In genomic region chr2:106158131-106158530, GRCh38 we compare ENCODE assay signal across 19 cellular contexts. TPM values are rescaled to one million over a fixed set of nuclear protein-coding genes. Genes with fewer than 3 reads are reported as not detected.
DNase-seq lines count a peak whose midpoint lies in the region; ATAC-seq and TF ChIP-seq lines count a peak whose summit lies in the region.
"Had no signal": no experiment of that assay in that cellular context is flagged by ENCODE, and none has a peak within 500 bp of the region (broad histone marks: within the 10 kb centered on the region; RNA-seq: fewer than 3 reads in every experiment).

No MANE protein-coding gene starts in this region.

- H3K9me3 Mint-ChIP-seq in activated CD4-positive, alpha-beta T cell treated with anti-CD3 and anti-CD28 coated beads, Interleukin-2, amount 10 ng/mL, durations not matched to agents 7 days and 5 days = peaks cover 26% of the 10 kb centered on the region
- H3K9me3 Mint-ChIP-seq in activated T-helper 17 cell treated with anti-CD3 and anti-CD28 coated beads, Interleukin-2, amount 50 U/mL, for 72 hours = peaks cover 9% of the 10 kb centered on the region
- H3K9me3 Mint-ChIP-seq in naive thymus-derived CD8-positive, alpha-beta T cell = peaks cover 2 to 23% (median 12%) of the 10 kb centered on the region in 9 donors

- CTCF ChIA-PET in activated CD4-positive, alpha-beta T cell treated with anti-CD3 and anti-CD28 coated beads, Interleukin-2, amount 10 ng/mL, durations not matched to agents 7 days and 5 days (lab: Charles Lee) = interaction anchor here (1.4 to 5.4 kb wide), 3 partner anchors 10 to 24 kb away, joined by 5 to 21 read pairs (median 8); no protein-coding TSS in a partner anchor

- peaks cover 77% of the 10 kb centered on the region for H3K4me1 Mint-ChIP-seq in activated CD4-positive, alpha-beta T cell treated with anti-CD3 and anti-CD28 coated beads, Interleukin-2, amount 10 ng/mL, durations not matched to agents 7 days and 5 days
- peaks cover 54% of the 10 kb centered on the region for H3K4me1 Mint-ChIP-seq in activated T-helper 17 cell treated with anti-CD3 and anti-CD28 coated beads, Interleukin-2, amount 50 U/mL, for 72 hours
- H3K4me1 Mint-ChIP-seq in naive thymus-derived CD8-positive, alpha-beta T cell = peaks cover 44 to 90% (median 81%) of the 10 kb centered on the region in 4 donors

- peak overlapping the region; percentile 86 for H3K4me3 Mint-ChIP-seq in activated CD4-positive, alpha-beta T cell treated with anti-CD3 and anti-CD28 coated beads, Interleukin-2, amount 10 ng/mL, durations not matched to agents 7 days and 5 days
- H3K4me3 Mint-ChIP-seq in activated T-helper 17 cell treated with anti-CD3 and anti-CD28 coated beads, Interleukin-2, amount 50 U/mL, for 72 hours = peak overlapping the region; percentile 85
- H3K4me3 Mint-ChIP-seq in naive thymus-derived CD8-positive, alpha-beta T cell = peak overlapping the region; percentile 89 to 99 (median 96)
- H3K4me3 Mint-ChIP-seq: mesothelial cell of epicardium had no signal

- peak overlapping the region; percentile 97 for H3K27ac Mint-ChIP-seq in activated CD4-positive, alpha-beta T cell treated with anti-CD3 and anti-CD28 coated beads, Interleukin-2, amount 10 ng/mL, durations not matched to agents 7 days and 5 days
- peak overlapping the region; percentile 83 for H3K27ac Mint-ChIP-seq in activated T-helper 17 cell treated with anti-CD3 and anti-CD28 coated beads, Interleukin-2, amount 50 U/mL, for 72 hours
- H3K27ac Mint-ChIP-seq in naive thymus-derived CD8-positive, alpha-beta T cell = peak overlapping the region; percentile 93 to 100 (median 98)
- H3K27ac Mint-ChIP-seq: mesothelial cell of epicardium had no signal

- intact Hi-C loops in left ventricle myocardium superior (cut with micrococcal nuclease) = no loop called here

- POLR2A ChIA-PET in activated CD4-positive, alpha-beta T cell treated with anti-CD3 and anti-CD28 coated beads, Interleukin-2, amount 10 ng/mL, durations not matched to agents 7 days and 5 days (lab: Charles Lee) = interaction anchor here (0.7 kb wide), 1 partner anchor 17 kb away, joined by 3 read pairs; no protein-coding TSS in a partner anchor
- POLR2A ChIA-PET in naive thymus-derived CD8-positive, alpha-beta T cell (lab: Charles Lee) = interaction anchor here (0.9 to 5.4 kb wide), 9 partner anchors 8 to 368 kb away, joined by 3 to 71 read pairs (median 3); partner anchors contain the start of gene UXS1

- TF ChIP-seq POLR2A in erythroblast (IDR thresholded peaks at IDR 0.05; ENCODE audit: low read length) = no peak

- no peaks in the 10 kb centered on the region for H3K27me3 Mint-ChIP-seq in activated CD4-positive, alpha-beta T cell treated with anti-CD3 and anti-CD28 coated beads, Interleukin-2, amount 10 ng/mL, durations not matched to agents 7 days and 5 days
- no peaks in the 10 kb centered on the region for H3K27me3 Mint-ChIP-seq in activated T-helper 17 cell treated with anti-CD3 and anti-CD28 coated beads, Interleukin-2, amount 50 U/mL, for 72 hours
- peaks cover 0 to 2% (median 0%) of the 10 kb centered on the region in 5 donors for H3K27me3 Mint-ChIP-seq in naive thymus-derived CD8-positive, alpha-beta T cell

- no peak for DNase-seq in activated CD4-positive, alpha-beta T cell treated with anti-CD3 and anti-CD28 coated beads, Interleukin-2, amount 10 ng/mL, durations not matched to agents 7 days and 5 days
- no peak for DNase-seq in activated CD4-positive, alpha-beta T cell treated with anti-CD3 and anti-CD28 coated beads, Interleukin-2, amount 50 U/mL, for 48 hours
- DNase-seq in DMS79 (lab: John Stamatoyannopoulos, UW) (peak; percentile 32), left ventricle myocardium superior (no peak), erythroblast (lab: John Stamatoyannopoulos, UW) (no peak)
- no peak for DNase-seq in naive thymus-derived CD8-positive, alpha-beta T cell
- DNase-seq: amniotic stem cell, C1 segment of cervical spinal cord, dermis blood vessel endothelial cell, DMS153, foreskin keratinocyte, H7, NCI-H1417, NCI-H526 treated with DMSO at 0.1 percent for 48 hours had no signal

- ATAC-seq in activated T-helper 17 cell treated with anti-CD3 and anti-CD28 coated beads, Interleukin-2, amount 50 U/mL, for 72 hours (replicated peaks) = no peak
- ATAC-seq in naive thymus-derived CD8-positive, alpha-beta T cell = no peak
- ATAC-seq in SK-N-SH treated with all-trans-retinoic acid at 6 μM for 48 hours (no peak), left ventricle myocardium superior (no peak)
- ATAC-seq: A549, Right ventricle myocardium inferior had no signal

- peaks cover 80% of the 10 kb centered on the region for H3K36me3 Mint-ChIP-seq in activated CD4-positive, alpha-beta T cell treated with anti-CD3 and anti-CD28 coated beads, Interleukin-2, amount 10 ng/mL, durations not matched to agents 7 days and 5 days (ENCODE audit: low read depth)
- peaks cover 96% of the 10 kb centered on the region for H3K36me3 Mint-ChIP-seq in activated T-helper 17 cell treated with anti-CD3 and anti-CD28 coated beads, Interleukin-2, amount 50 U/mL, for 72 hours (ENCODE audit: low read depth)
- peaks cover 3 to 46% (median 45%) of the 10 kb centered on the region in 3 donors for H3K36me3 Mint-ChIP-seq in naive thymus-derived CD8-positive, alpha-beta T cell

TF ChIP-seq in SK-N-SH treated with all-trans-retinoic acid at 6 μM for 48 hours, 23 proteins besides CTCF, POLR2A, EP300 and RAD21 (continues in another document):
- TF ChIP-seq ARNTL (CRISPR knock-in tag; IDR thresholded peaks at IDR 0.05; ENCODE audit: borderline replicate concordance, low read depth) = no peak
- no peak for TF ChIP-seq BACH2 (CRISPR knock-in tag; IDR thresholded peaks at IDR 0.05; ENCODE audit: borderline replicate concordance)
- TF ChIP-seq OSR1 (CRISPR knock-in tag; IDR thresholded peaks at IDR 0.05) = no peak
- TF ChIP-seq CSDC2 (CRISPR knock-in tag; IDR thresholded peaks at IDR 0.05) = no peak
- no peak for TF ChIP-seq CSRNP3 (CRISPR knock-in tag; IDR thresholded peaks at IDR 0.05)
- TF ChIP-seq TCF4 (CRISPR knock-in tag; IDR thresholded peaks at IDR 0.05; ENCODE audit: borderline replicate concordance) = no peak
- TF ChIP-seq ZNF70 (CRISPR knock-in tag; IDR thresholded peaks at IDR 0.05) = no peak
- no peak for TF ChIP-seq PPARA (CRISPR knock-in tag; IDR thresholded peaks at IDR 0.05; ENCODE audit: borderline replicate concordance)
- TF ChIP-seq ZC3H10 (CRISPR knock-in tag; IDR thresholded peaks at IDR 0.05) = no peak
- no peak for TF ChIP-seq ZNF565 (CRISPR knock-in tag; conservative IDR thresholded peaks at IDR 0.05; ENCODE audit: low read depth)
- TF ChIP-seq CREB5 (CRISPR knock-in tag; IDR thresholded peaks at IDR 0.05; ENCODE audit: low read depth) = no peak
- TF ChIP-seq ESRRG (CRISPR knock-in tag; IDR thresholded peaks at IDR 0.05) = no peak
- no peak for TF ChIP-seq ZFP30 (CRISPR knock-in tag; IDR thresholded peaks at IDR 0.05)
- TF ChIP-seq ISL1 (CRISPR knock-in tag; IDR thresholded peaks at IDR 0.05) = no peak

RNA-seq across cellular contexts. Expression of gene UXS1, which starts 36.0 kb away (rescaled TPM):
- total RNA-seq in activated CD4-positive, alpha-beta T cell treated with anti-CD3 and anti-CD28 coated beads, Interleukin-2, amount 10 ng/mL, durations not matched to agents 7 days and 5 days = 10 to 100 TPM; 77.6 to 85.0 TPM
- total RNA-seq in activated T-helper 17 cell treated with anti-CD3 and anti-CD28 coated beads, Interleukin-2, amount 50 U/mL, for 72 hours = 100 to 1,000 TPM in 1 of 2 donors, 10 to 100 TPM in 1; 62.0 to 105 TPM
- total RNA-seq in naive thymus-derived CD8-positive, alpha-beta T cell = 100 to 1,000 TPM; 186 to 187 TPM
- polyA plus RNA-seq in naive thymus-derived CD8-positive, alpha-beta T cell = 100 to 1,000 TPM in 1 of 3 donors, 10 to 100 TPM in 2; 56.4 to 108 (median 74.9) TPM
- total RNA-seq in left ventricle myocardium superior = 21.7 TPM
